ENCODE assay signal across 1 cellular context in the genomic region with DNA sequence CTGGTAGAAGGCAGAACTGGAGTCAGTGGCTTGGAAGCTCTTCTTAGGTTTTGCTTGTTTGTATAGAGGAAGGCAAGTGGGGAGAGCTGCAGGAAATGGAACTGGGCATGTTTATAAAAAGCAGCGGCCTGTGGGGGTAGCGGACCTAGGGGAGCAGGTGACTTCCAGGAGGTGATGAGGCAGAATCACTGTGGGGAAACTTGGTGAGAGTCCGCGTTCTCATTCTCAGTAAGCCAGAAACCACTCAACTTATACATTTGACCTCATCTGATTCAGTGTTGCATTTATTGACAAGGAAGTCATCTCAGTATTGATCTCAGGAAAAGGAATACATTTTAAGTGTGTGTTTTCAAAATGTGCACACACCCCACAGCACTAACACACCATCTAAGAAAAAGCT.
TF ChIP-seq lines count a peak whose summit lies in the region.

No MANE protein-coding gene starts in this region.

TF ChIP-seq in GM12878, 131 proteins besides CTCF, POLR2A, EP300 and RAD21 (continued from another document and continues in another):
- no peak for TF ChIP-seq E4F1 (IDR thresholded peaks at IDR 0.05; ENCODE audit: borderline replicate concordance, partially characterized antibody)
- no peak for TF ChIP-seq ZNF274 (IDR thresholded peaks at IDR 0.05; ENCODE audit: insufficient read depth, insufficient read length)
- no peak for TF ChIP-seq NRF1 (conservative IDR thresholded peaks at IDR 0.05; ENCODE audit: low read depth, low read length)
- no peak for TF ChIP-seq MAX (IDR thresholded peaks at IDR 0.05; ENCODE audit: low read depth, low read length)
- TF ChIP-seq, protein P1, sequence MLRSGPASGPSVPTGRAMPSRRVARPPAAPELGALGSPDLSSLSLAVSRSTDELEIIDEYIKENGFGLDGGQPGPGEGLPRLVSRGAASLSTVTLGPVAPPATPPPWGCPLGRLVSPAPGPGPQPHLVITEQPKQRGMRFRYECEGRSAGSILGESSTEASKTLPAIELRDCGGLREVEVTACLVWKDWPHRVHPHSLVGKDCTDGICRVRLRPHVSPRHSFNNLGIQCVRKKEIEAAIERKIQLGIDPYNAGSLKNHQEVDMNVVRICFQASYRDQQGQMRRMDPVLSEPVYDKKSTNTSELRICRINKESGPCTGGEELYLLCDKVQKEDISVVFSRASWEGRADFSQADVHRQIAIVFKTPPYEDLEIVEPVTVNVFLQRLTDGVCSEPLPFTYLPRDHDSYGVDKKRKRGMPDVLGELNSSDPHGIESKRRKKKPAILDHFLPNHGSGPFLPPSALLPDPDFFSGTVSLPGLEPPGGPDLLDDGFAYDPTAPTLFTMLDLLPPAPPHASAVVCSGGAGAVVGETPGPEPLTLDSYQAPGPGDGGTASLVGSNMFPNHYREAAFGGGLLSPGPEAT (IDR thresholded peaks at IDR 0.05; ENCODE audit: low read depth), result 0 out of 2 replicates have a peak, but pooled peaks have one; percentile 22
- no peak for TF ChIP-seq ZNF592 (IDR thresholded peaks at IDR 0.05)
- TF ChIP-seq ATF2 (IDR thresholded peaks at IDR 0.05; ENCODE audit: low read length), result no peak
- no peak for TF ChIP-seq ATF3 (IDR thresholded peaks at IDR 0.05; ENCODE audit: borderline replicate concordance, extremely low read depth, low read depth, low read length)
- peak in 1 of 2 experiments; percentile 62; a peak in 1 of 4 replicates for TF ChIP-seq ETV6 (conservative IDR thresholded peaks at IDR 0.05 in 1 of 2, IDR thresholded peaks at IDR 0.05 in 1 of 2; ENCODE audit: borderline replicate concordance in 1 of 2, low read depth in 1 of 2)
- peak; percentile 45 for TF ChIP-seq RUNX3 (IDR thresholded peaks at IDR 0.05; ENCODE audit: low read length)
- TF ChIP-seq SIN3A (IDR thresholded peaks at IDR 0.05; ENCODE audit: low read depth, low read length), result no peak
- TF ChIP-seq TCF3 (IDR thresholded peaks at IDR 0.05; ENCODE audit: borderline replicate concordance, insufficient read depth, low read depth, low read length), result no peak
- no peak for TF ChIP-seq IRF5 (IDR thresholded peaks at IDR 0.05; ENCODE audit: borderline replicate concordance)
- TF ChIP-seq KDM1A (IDR thresholded peaks at IDR 0.05; ENCODE audit: borderline replicate concordance), result no peak
- TF ChIP-seq IRF3 (IDR thresholded peaks at IDR 0.05), result no peak
- TF ChIP-seq CBX5 (IDR thresholded peaks at IDR 0.05; ENCODE audit: low read depth), result no peak
- TF ChIP-seq NFXL1 (IDR thresholded peaks at IDR 0.05; ENCODE audit: borderline replicate concordance), result no peak
- no peak for TF ChIP-seq YY1 (IDR thresholded peaks at IDR 0.05; ENCODE audit: low read depth, low read length)
- no peak for TF ChIP-seq ESRRA (IDR thresholded peaks at IDR 0.05; ENCODE audit: low read length)
- no peak for TF ChIP-seq CHD4 (IDR thresholded peaks at IDR 0.05)
- TF ChIP-seq LARP7 (IDR thresholded peaks at IDR 0.05), result no peak
- TF ChIP-seq TAF1 (IDR thresholded peaks at IDR 0.05; ENCODE audit: borderline replicate concordance, low read depth, low read length), result no peak
- no peak for TF ChIP-seq HCFC1 (IDR thresholded peaks at IDR 0.05; ENCODE audit: low read length)
- no peak for TF ChIP-seq RB1 (IDR thresholded peaks at IDR 0.05; ENCODE audit: borderline replicate concordance)
- no peak for TF ChIP-seq ZZZ3 (IDR thresholded peaks at IDR 0.05; ENCODE audit: control insufficient read depth, insufficient read length, low read depth)
- TF ChIP-seq RELA (IDR thresholded peaks at IDR 0.05; ENCODE audit: borderline replicate concordance, partially characterized antibody), result no peak
- TF ChIP-seq, protein P2, sequence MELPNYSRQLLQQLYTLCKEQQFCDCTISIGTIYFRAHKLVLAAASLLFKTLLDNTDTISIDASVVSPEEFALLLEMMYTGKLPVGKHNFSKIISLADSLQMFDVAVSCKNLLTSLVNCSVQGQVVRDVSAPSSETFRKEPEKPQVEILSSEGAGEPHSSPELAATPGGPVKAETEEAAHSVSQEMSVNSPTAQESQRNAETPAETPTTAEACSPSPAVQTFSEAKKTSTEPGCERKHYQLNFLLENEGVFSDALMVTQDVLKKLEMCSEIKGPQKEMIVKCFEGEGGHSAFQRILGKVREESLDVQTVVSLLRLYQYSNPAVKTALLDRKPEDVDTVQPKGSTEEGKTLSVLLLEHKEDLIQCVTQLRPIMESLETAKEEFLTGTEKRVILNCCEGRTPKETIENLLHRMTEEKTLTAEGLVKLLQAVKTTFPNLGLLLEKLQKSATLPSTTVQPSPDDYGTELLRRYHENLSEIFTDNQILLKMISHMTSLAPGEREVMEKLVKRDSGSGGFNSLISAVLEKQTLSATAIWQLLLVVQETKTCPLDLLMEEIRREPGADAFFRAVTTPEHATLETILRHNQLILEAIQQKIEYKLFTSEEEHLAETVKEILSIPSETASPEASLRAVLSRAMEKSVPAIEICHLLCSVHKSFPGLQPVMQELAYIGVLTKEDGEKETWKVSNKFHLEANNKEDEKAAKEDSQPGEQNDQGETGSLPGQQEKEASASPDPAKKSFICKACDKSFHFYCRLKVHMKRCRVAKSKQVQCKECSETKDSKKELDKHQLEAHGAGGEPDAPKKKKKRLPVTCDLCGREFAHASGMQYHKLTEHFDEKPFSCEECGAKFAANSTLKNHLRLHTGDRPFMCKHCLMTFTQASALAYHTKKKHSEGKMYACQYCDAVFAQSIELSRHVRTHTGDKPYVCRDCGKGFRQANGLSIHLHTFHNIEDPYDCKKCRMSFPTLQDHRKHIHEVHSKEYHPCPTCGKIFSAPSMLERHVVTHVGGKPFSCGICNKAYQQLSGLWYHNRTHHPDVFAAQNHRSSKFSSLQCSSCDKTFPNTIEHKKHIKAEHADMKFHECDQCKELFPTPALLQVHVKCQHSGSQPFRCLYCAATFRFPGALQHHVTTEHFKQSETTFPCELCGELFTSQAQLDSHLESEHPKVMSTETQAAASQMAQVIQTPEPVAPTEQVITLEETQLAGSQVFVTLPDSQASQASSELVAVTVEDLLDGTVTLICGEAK (IDR thresholded peaks at IDR 0.05; ENCODE audit: borderline replicate concordance), result no peak
- TF ChIP-seq ZBTB4 (CRISPR knock-in tag; IDR thresholded peaks at IDR 0.05), result no peak
- TF ChIP-seq ZNF384 (IDR thresholded peaks at IDR 0.05; ENCODE audit: borderline replicate concordance, low read depth, low read length), result no peak
- peak; percentile 28 for TF ChIP-seq SP1 (IDR thresholded peaks at IDR 0.05; ENCODE audit: low read depth, low read length)
- TF ChIP-seq ZNF24 (IDR thresholded peaks at IDR 0.05), result no peak
- no peak for TF ChIP-seq ZSCAN29 (IDR thresholded peaks at IDR 0.05)
- no peak for TF ChIP-seq BRCA1 (IDR thresholded peaks at IDR 0.05; ENCODE audit: low read depth, low read length)
- peak; percentile 54; the same call in 1 of the 2 replicates for TF ChIP-seq NR2F1 (conservative IDR thresholded peaks at IDR 0.05)
- peak; percentile 42; the same call in 1 of the 2 replicates for TF ChIP-seq MTA2 (IDR thresholded peaks at IDR 0.05; ENCODE audit: low read depth)
- TF ChIP-seq SMAD1 (IDR thresholded peaks at IDR 0.05; ENCODE audit: low read depth, partially characterized antibody), result no peak
